In genomic region chr15:19973718-19974117, GRCh38 we compare ENCODE assay signal across 21 cellular contexts.
DNase-seq lines count a peak whose midpoint lies in the region; ATAC-seq, FAIRE-seq and TF ChIP-seq lines count a peak whose summit lies in the region.
"Had no signal": no experiment of that assay in that cellular context is flagged by ENCODE, and none has a peak within 500 bp of the region (broad histone marks: within the 10 kb centered on the region; RNA-seq: fewer than 3 reads in every experiment).

No MANE protein-coding gene starts in this region.

- TF ChIP-seq RAD21 in K562 (CRISPR knock-in tag; conservative IDR thresholded peaks at IDR 0.05 in 1 of 2, IDR thresholded peaks at IDR 0.05 in 1 of 2) = no peak

- in situ Hi-C loops in K562 (cut with MboI) = no loop called here

- H3K9me3 ChIP-seq in K562 (replicated peaks; ENCODE audit: control insufficient read depth, insufficient read depth, low read depth, low read length) (no peaks in the 10 kb centered on the region), small intestine (ENCODE audit: control insufficient read depth, low read depth) (no peaks in the 10 kb centered on the region)

- H3K9ac ChIP-seq in K562 (ENCODE audit: insufficient read depth in 1 of 2, low read depth in 2 of 2, low read length in 2 of 2) = no peak overlapping the region
- H3K9ac ChIP-seq: KMS-11 had no signal

- no peak for FAIRE-seq in K562 (lab: Jason Lieb, UNC)
- no peak for FAIRE-seq in small intestine (lab: Jason Lieb, UNC)
- FAIRE-seq: D721Med, GM18507 had no signal

- H3K79me2 ChIP-seq in K562 (ENCODE audit: control insufficient read depth, insufficient read depth, low read length) = no peaks in the 10 kb centered on the region

- no peak overlapping the region for H3K4me3 ChIP-seq in K562
- no peak overlapping the region for H3K4me3 ChIP-seq in small intestine (ENCODE audit: low read depth in 1 of 2, low read length in 2 of 2)
- H3K4me3 ChIP-seq: lung, smooth muscle cell had no signal

- H3K4me2 ChIP-seq in K562 (ENCODE audit: insufficient read depth, low read length) = no peak overlapping the region
- H3K4me2 ChIP-seq: KMS-11, smooth muscle cell had no signal

- CTCF ChIA-PET in K562 (lab: Yijun Ruan, JAX; ENCODE audit: low intra/inter-chr PET ratio) = no interaction called here

- H4K20me1 ChIP-seq in K562 (replicated peaks; ENCODE audit: control insufficient read depth, insufficient read depth, low read length) = no peaks in the 10 kb centered on the region

- no peak overlapping the region for H3K27ac ChIP-seq in K562 (ENCODE audit: extremely low read depth, low read depth, low read length)
- H3K27ac ChIP-seq in small intestine (ENCODE audit: low read depth in 1 of 2, low read length in 1 of 2) = no peak overlapping the region
- H3K27ac ChIP-seq: KMS-11 had no signal

- peak; percentile 37 for DNase-seq in activated CD4-positive, alpha-beta T cell treated with anti-CD3 and anti-CD28 coated beads for 48 hours
- no peak for DNase-seq in activated CD4-positive, alpha-beta T cell treated with anti-CD3 and anti-CD28 coated beads for 4 hours
- DNase-seq in HT-29 (ENCODE audit: low spot score) (peak; percentile 29), NOMO-1 treated with dmso at 0.1 percent for 144 hours (lab: John Stamatoyannopoulos, UW; ENCODE audit: unreplicated experiment) (peak; percentile 40), K562 (ENCODE audit: extremely low read depth in 1 of 4, low spot score in 3 of 4) (peak; percentile 6 to 13 (median 11)), small intestine (no peak), NCI-H2196 (lab: John Stamatoyannopoulos, UW; ENCODE audit: unreplicated experiment) (no peak)
- DNase-seq: activated B cell treated with CpG ODN at 0.5 μM for 24 hours; activated naive CD4-positive, alpha-beta T cell treated with anti-CD3 and anti-CD28 coated beads, Interleukin-2, amount 10 ng/mL, durations not matched to agents 7 days and 5 days; dermis blood vessel endothelial cell; glutamatergic neuron; naive thymus-derived CD8-positive, alpha-beta T cell; NCI-H2029 treated with DMSO at 0.1 percent for 48 hours had no signal

- H2AFZ ChIP-seq in K562 (ENCODE audit: low read depth, low read length) = no peak overlapping the region

- WGBS in K562 (ENCODE audit: insufficient coverage, low coverage, missing lambda C conversion rate) = 0% methylated on average over 5 of the region's 7 CpGs
- WGBS in small intestine, 3 donors = 30 to 41% (median 35%) methylated on average over 7 of the region's 7 CpGs

- ATAC-seq in K562 = peak; percentile 68
- ATAC-seq in GM21723 (IDR thresholded peaks at IDR 0.05; ENCODE audit: unreplicated experiment) = no peak
- ATAC-seq: esophagus mucosa; naive thymus-derived CD8-positive, alpha-beta T cell; T-cell had no signal

- TF ChIP-seq CTCF in K562 (IDR thresholded peaks at IDR 0.05 in 2 of 3, conservative IDR thresholded peaks at IDR 0.05 in 1 of 3; ENCODE audit: insufficient read depth in 2 of 3, low read depth in 1 of 3, low read length in 3 of 3) = no peak; a peak in 2 of 6 replicates

- no peak for TF ChIP-seq POLR2A in K562 (conservative IDR thresholded peaks at IDR 0.05)

- no peaks in the 10 kb centered on the region for H3K9me1 ChIP-seq in K562 (ENCODE audit: control insufficient read depth, insufficient read depth, low read length)

- H3K27me3 ChIP-seq in K562 (ENCODE audit: control insufficient read depth in 2 of 2, insufficient read depth in 2 of 2, low read length in 2 of 2) (no peaks in the 10 kb centered on the region), small intestine (ENCODE audit: control insufficient read depth in 2 of 2, insufficient read depth in 2 of 2, low read length in 2 of 2) (no peaks in the 10 kb centered on the region)

- H3K4me1 ChIP-seq in K562 (replicated peaks in 1 of 2; ENCODE audit: control insufficient read depth in 2 of 2, insufficient read depth in 2 of 2, low read length in 2 of 2) (no peaks in the 10 kb centered on the region), small intestine (ENCODE audit: control insufficient read depth in 2 of 2, insufficient read depth in 1 of 2, low read depth in 1 of 2, low read length in 1 of 2) (no peaks in the 10 kb centered on the region)

- no peak for TF ChIP-seq EP300 in K562 (IDR thresholded peaks at IDR 0.05; ENCODE audit: low read length)

- intact Hi-C loops in K562 (cut with micrococcal nuclease) = no loop called here

- POLR2A ChIA-PET in K562 (lab: Yijun Ruan, JAX) = no interaction called here

- H3K36me3 ChIP-seq in K562 (ENCODE audit: control insufficient read depth, insufficient read depth, low read length) (no peaks in the 10 kb centered on the region), small intestine (ENCODE audit: control insufficient read depth in 2 of 2, insufficient read depth in 2 of 2, low read length in 2 of 2) (no peaks in the 10 kb centered on the region)

- BruUV-seq in K562 (replicated peaks; lab: Mats Ljungman, UMichigan) = no TSS peak

TF ChIP-seq in K562, 482 proteins besides CTCF, POLR2A, EP300 and RAD21:
- TF ChIP-seq SMARCC2 (IDR thresholded peaks at IDR 0.05; ENCODE audit: low read depth) = no peak

Comparison
In these comparisons a context has a peak if more than half of its experiments do, and no peak if none do; other contexts are left out.
1. DNase-seq: peak in activated CD4-positive, alpha-beta T cell treated with anti-CD3 and anti-CD28 coated beads for 48 hours (single experiment), HT-29 (single experiment), NOMO-1 treated with dmso at 0.1 percent for 144 hours (single experiment) and K562 (4 of 4); none in activated CD4-positive, alpha-beta T cell treated with anti-CD3 and anti-CD28 coated beads for 4 hours (0 of 2), small intestine (single experiment) and NCI-H2196 (single experiment).